Comparison of ENCODE assay signal across 18 cellular contexts in genomic region chr19:12350185-12350889, GRCh38.
"Had no signal": no experiment of that assay in that cellular context is flagged by ENCODE, and none has a peak within 500 bp of the region (broad histone marks: within the 10 kb centered on the region; RNA-seq: fewer than 3 reads in every experiment).

No MANE protein-coding gene starts in this region.

- H3K4me1 ChIP-seq: body of pancreas, foreskin keratinocyte, left lung, neural progenitor cell, suprapubic skin, vagina had no signal

- H3K27me3 ChIP-seq: body of pancreas, dorsolateral prefrontal cortex, foreskin keratinocyte, left lung, neural progenitor cell, suprapubic skin, vagina had no signal

- H2AFZ ChIP-seq: neural progenitor cell had no signal

- DNase-seq: activated CD4-positive, alpha-beta T cell treated with anti-CD3 and anti-CD28 coated beads for 48 hours; activated CD4-positive, CD25-positive, alpha-beta regulatory T cell; activated CD8-positive, alpha-beta T cell treated with anti-CD3 and anti-CD28 coated beads, Interleukin-2, amount 10 ng/mL, durations not matched to agents 7 days and 5 days; activated naive CD4-positive, alpha-beta T cell treated with Interleukin-2 at 50 U/mL for 16 hours; activated naive CD8-positive, alpha-beta T cell treated with anti-CD3 and anti-CD28 coated beads, Interleukin-2, amount 10 ng/mL, durations not matched to agents 7 days and 5 days; activated T-cell treated with anti-CD3 and anti-CD28 coated beads, Interleukin-2, amount 50 U/mL, for 24 hours; body of pancreas; caudate nucleus; dorsolateral prefrontal cortex; hypothalamus; left lung; mammary epithelial cell; naive thymus-derived CD4-positive, alpha-beta T cell; T1000 had no signal

- H3K27ac ChIP-seq: body of pancreas, dorsolateral prefrontal cortex, foreskin keratinocyte, left lung, neural progenitor cell, suprapubic skin, vagina had no signal

- H3K9ac ChIP-seq: neural progenitor cell had no signal

- H3K4me2 ChIP-seq: neural progenitor cell had no signal

- ATAC-seq: activated CD8-positive, alpha-beta T cell treated with anti-CD3 and anti-CD28 coated beads, Interleukin-2, amount 10 ng/mL, durations not matched to agents 7 days and 5 days; body of pancreas; foreskin keratinocyte; left lung; naive thymus-derived CD4-positive, alpha-beta T cell had no signal

- H3K4me3 ChIP-seq: body of pancreas, dorsolateral prefrontal cortex, left lung, neural progenitor cell, suprapubic skin, vagina had no signal
